ENCODE assay signal across 8 cellular contexts in the genomic region with DNA sequence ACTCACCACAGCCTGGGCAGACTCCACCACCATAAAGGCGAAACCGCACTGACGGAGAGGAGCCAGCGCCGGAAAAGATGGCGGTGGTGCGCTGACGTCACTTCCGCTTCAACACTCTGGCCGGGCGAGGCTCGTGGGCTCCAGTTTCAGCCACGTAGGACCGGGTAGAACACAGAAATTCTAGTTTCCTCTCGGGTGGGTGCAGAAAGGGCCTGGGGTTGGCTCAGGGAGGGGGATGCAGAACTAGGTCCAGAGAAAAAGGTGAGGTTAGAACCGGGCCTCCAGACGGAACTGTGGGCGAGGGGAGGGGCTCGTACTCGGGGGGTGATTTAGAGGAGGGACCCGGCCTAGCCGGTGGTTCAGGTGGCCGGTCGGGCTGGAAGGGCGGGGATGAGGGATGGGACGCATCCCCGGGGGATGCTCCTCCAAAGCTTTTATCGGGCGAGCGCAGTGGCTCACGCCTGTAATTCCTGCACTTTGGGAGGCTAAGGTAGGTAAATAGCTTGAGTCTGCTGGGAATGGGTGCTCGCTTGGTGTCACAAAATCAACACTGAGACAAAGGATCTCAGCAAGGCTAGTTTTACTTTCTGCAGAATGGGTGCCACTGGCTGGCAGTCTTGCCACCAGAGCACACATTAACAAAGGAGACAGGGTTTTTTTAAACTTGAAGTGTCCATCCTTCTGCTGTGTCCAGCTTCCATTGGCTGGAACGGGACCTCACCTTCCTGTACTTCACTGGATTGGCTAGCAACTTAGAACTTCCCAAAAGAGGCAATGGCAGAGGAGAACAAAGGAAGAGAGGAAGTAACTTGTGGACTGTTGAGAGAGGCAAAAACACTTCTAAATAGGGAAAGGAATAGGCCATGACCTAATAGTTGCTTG. TPM values are rescaled to one million over a fixed set of nuclear protein-coding genes. Genes with fewer than 3 reads are reported as not detected.
DNase-seq lines count a peak whose midpoint lies in the region; ATAC-seq, FAIRE-seq and TF ChIP-seq lines count a peak whose summit lies in the region.

ZNF561 (minus strand) TSS at position 77 of the 882 bp plus-strand sequence. CDS start 1,776 bp downstream, outside the sequence.

- ATAC-seq in HG03520 (IDR thresholded peaks at IDR 0.05; ENCODE audit: unreplicated experiment) (peak; percentile 69), HepG2 (peak; percentile 92)

- no peak for TF ChIP-seq EP300 in HepG2 (IDR thresholded peaks at IDR 0.05; ENCODE audit: low read depth in 2 of 2, low read length in 2 of 2)
- no peak for TF ChIP-seq EP300 in HepG2 (CRISPR knock-in tag; IDR thresholded peaks at IDR 0.05; ENCODE audit: borderline replicate concordance)

- H2AFZ ChIP-seq in HepG2 (ENCODE audit: low read length) = peak within 1 kb of the TSS; percentile 92

- 0% methylated on average over 9 of the region's 33 CpGs for WGBS in HepG2 (ENCODE audit: low lambda C conversion rate)

- in situ Hi-C loops in HepG2 (cut with HindIII; ENCODE audit: extremely low pct_ligation_motif_present, low pct_unique_long_range_greater_than_20kb) = no loop called here

- POLR2A ChIA-PET in HepG2 (lab: Yijun Ruan, JAX) = interaction anchor here (1.0 to 1.3 kb wide), 3 partner anchors 39 to 197 kb away, joined by 3 to 5 read pairs (median 4); partner anchors contain the start of genes FBXL12 and ZNF846

- intact Hi-C loops in HepG2 (cut with micrococcal nuclease; ENCODE audit: unreplicated experiment) = no loop called here

- H3K79me2 ChIP-seq in HepG2 (ENCODE audit: insufficient read depth, low read length) = peaks cover 20% of the 10 kb centered on the region

- peaks cover 7 to 22% of the 10 kb centered on the region in 2 experiments for H3K36me3 ChIP-seq in HepG2 (replicated peaks in 1 of 2; ENCODE audit: control insufficient read depth in 1 of 2, insufficient read depth in 2 of 2, low read length in 2 of 2)

- H3K4me2 ChIP-seq in HepG2 (ENCODE audit: low read depth, low read length) = peak within 1 kb of the TSS; percentile 85

- TF ChIP-seq RAD21 in HepG2 (CRISPR knock-in tag; IDR thresholded peaks at IDR 0.05) = no peak

- peak; percentile 70 to 78 for TF ChIP-seq POLR2A in HepG2 (IDR thresholded peaks at IDR 0.05; ENCODE audit: insufficient read depth in 1 of 2, low read depth in 2 of 2, low read length in 2 of 2)

- H3K27ac ChIP-seq in HepG2 (ENCODE audit: extremely low read length, insufficient read depth, low read length) = peak within 1 kb of the TSS; percentile 99

- H3K4me1 ChIP-seq in HepG2 (ENCODE audit: insufficient read depth, low read length) = peaks cover 25% of the 10 kb centered on the region

- TF ChIP-seq CTCF in AG09309 (IDR thresholded peaks at IDR 0.05; ENCODE audit: control insufficient read depth, insufficient read depth, low read depth, low read length, missing control alignments) (no peak), HepG2 (CRISPR knock-in tag; IDR thresholded peaks at IDR 0.05) (peak; percentile 14)

- peak; percentile 70 for FAIRE-seq in HepG2 (lab: Jason Lieb, UNC)

- DNase-seq in AG09309 (ENCODE audit: low read depth) (peak; percentile 51), GM19238 (ENCODE audit: insufficient read length, low spot score) (peak; percentile 65), NCI-H748 treated with DMSO at 0.1 percent for 48 hours (lab: John Stamatoyannopoulos, UW) (peak; percentile 31), dermis blood vessel endothelial cell (peak; percentile 94), HepG2 (ENCODE audit: low spot score) (peak; percentile 86)
- peak; percentile 74 to 87 for DNase-seq in activated CD4-positive, alpha-beta T cell treated with anti-CD3 and anti-CD28 coated beads, Interleukin-2, amount 50 U/mL, for 24 hours (ENCODE audit: low read depth in 1 of 2, low spot score in 1 of 2)
- DNase-seq in stimulated activated CD4-positive, alpha-beta T cell treated with anti-CD3 and anti-CD28 coated beads, Interleukin-2, amount 100 ng/mL, for 48 hours = peak; percentile 78 to 84

- no peaks in the 10 kb centered on the region; a peak in 1 of 5 replicates for H3K27me3 ChIP-seq in HepG2 (ENCODE audit: control insufficient read depth in 1 of 2, insufficient read depth in 2 of 2, low read length in 2 of 2)

- no peaks in the 10 kb centered on the region for H4K20me1 ChIP-seq in HepG2 (ENCODE audit: insufficient read depth, low read length)

- CTCF ChIA-PET in HepG2 (lab: Yijun Ruan, JAX; ENCODE audit: low intra/inter-chr PET ratio, low total read pairs) = no interaction called here

- BruUV-seq in HepG2 (replicated peaks; lab: Mats Ljungman, UMichigan) = TSS peak; percentile 96

- H3K9ac ChIP-seq in HepG2 (ENCODE audit: insufficient read depth, low read depth, low read length) = peak within 1 kb of the TSS; percentile 95

- H3K9me3 ChIP-seq in HepG2 (ENCODE audit: low read length) = no peaks in the 10 kb centered on the region

- H3K4me3 ChIP-seq in AG09309 (ENCODE audit: control insufficient read depth, low read depth, low read length) = peak within 1 kb of the TSS; percentile 56
- peak within 1 kb of the TSS; percentile 87 to 97 (median 91) for H3K4me3 ChIP-seq in HepG2 (replicated peaks in 1 of 3; ENCODE audit: insufficient read depth in 1 of 3, low read depth in 2 of 3, low read length in 3 of 3)

TF ChIP-seq in HepG2, 621 proteins besides CTCF, POLR2A, EP300 and RAD21 (continues in another document):
- TF ChIP-seq ATF6 (CRISPR knock-in tag; conservative IDR thresholded peaks at IDR 0.05) (no peak; the same call in 1 of the 2 replicates), ZNF660 (CRISPR knock-in tag; IDR thresholded peaks at IDR 0.05; ENCODE audit: borderline replicate concordance, low read depth) (no peak), GPN1 (CRISPR knock-in tag; IDR thresholded peaks at IDR 0.05; ENCODE audit: borderline replicate concordance) (no peak), U2AF2 (IDR thresholded peaks at IDR 0.05; ENCODE audit: low read depth, low read length) (0 out of 2 replicates have a peak, but pooled peaks have one; percentile 26), XRCC5 (optimal IDR thresholded peaks at IDR 0.05; ENCODE audit: low read length) (peak; percentile 71), MLLT10 (CRISPR knock-in tag; IDR thresholded peaks at IDR 0.05) (no peak), SMARCC2 (IDR thresholded peaks at IDR 0.05) (no peak), CREB1 (IDR thresholded peaks at IDR 0.05) (peak; percentile 98), CREB1 (CRISPR knock-in tag; IDR thresholded peaks at IDR 0.05) (peak; percentile 98), SNAPC2 (CRISPR knock-in tag; IDR thresholded peaks at IDR 0.05) (no peak)

RNA-seq across cellular contexts. Expression of gene ZNF561, which starts in this region (rescaled TPM):
- 42.2 and 44.2 TPM in 2 replicates for total RNA-seq in dermis blood vessel endothelial cell
- 35.1 and 54.3 TPM in 2 replicates for total RNA-seq in HepG2 (2016; rRNA removed; fragmentation: Illumina TruSeq; extraction: Trizol)
- total RNA-seq in HepG2 (2016; cell fraction: cytosol; rRNA removed; fragmentation: Illumina TruSeq; extraction: Trizol; ENCODE audit: low read depth) = 15.7 and 17.1 TPM in 2 replicates
- total RNA-seq in HepG2 (2016; cell fraction: insoluble cytoplasmic fraction; rRNA removed; fragmentation: Illumina TruSeq; extraction: Trizol) = 36.8 and 56.1 TPM in 2 replicates
- 31.5 and 34.6 TPM in 2 replicates for total RNA-seq in HepG2 (2016; cell fraction: membrane; rRNA removed; fragmentation: Illumina TruSeq; extraction: Trizol)
- 36.2 and 46.5 TPM in 2 replicates for total RNA-seq in HepG2 (2016; cell fraction: nucleus; rRNA removed; fragmentation: Illumina TruSeq; extraction: Trizol)
- 19.8 and 23.1 TPM in 2 replicates for polyA plus RNA-seq in HepG2 (2011; rRNA removed)
- 11.0 and 15.3 TPM in 2 replicates for polyA plus RNA-seq in HepG2 (2011; cell fraction: cytosol; rRNA removed)
- polyA plus RNA-seq in HepG2 (2011; cell fraction: nucleus; rRNA removed) = 17.3 and 18.5 TPM in 2 replicates
- 16.3 and 20.9 TPM in 2 replicates for polyA plus RNA-seq in HepG2 (2012)
- 4.6 and 5.8 TPM in 2 replicates for polyA plus RNA-seq in HepG2 (2016; cell fraction: cytosol; fragmentation: Illumina TruSeq; extraction: Trizol; ENCODE audit: low read depth)
- polyA plus RNA-seq in HepG2 (2016; cell fraction: insoluble cytoplasmic fraction; fragmentation: Illumina TruSeq; extraction: Trizol; ENCODE audit: low read depth) = 37.5 and 37.6 TPM in 2 replicates
- 11.1 and 12.1 TPM in 2 replicates for polyA plus RNA-seq in HepG2 (2016; cell fraction: membrane; fragmentation: Illumina TruSeq; extraction: Trizol; ENCODE audit: low read depth)
- 51.5 and 51.9 TPM in 2 replicates for polyA plus RNA-seq in HepG2 (2016; cell fraction: nucleus; fragmentation: Illumina TruSeq; extraction: Trizol; ENCODE audit: insufficient read depth, low read depth)
- 43.4 and 63.9 TPM in 2 replicates for polyA minus RNA-seq in HepG2 (2011; rRNA and poly(A)+ RNA removed; ENCODE audit: low replicate concordance)
- polyA minus RNA-seq in HepG2 (2011; cell fraction: cytosol; rRNA and poly(A)+ RNA removed) = 18.8 and 22.0 TPM in 2 replicates
- 57.2 and 73.4 TPM in 2 replicates for polyA minus RNA-seq in HepG2 (2011; cell fraction: nucleus; rRNA and poly(A)+ RNA removed)

Comparison
In these comparisons a context has a peak if more than half of its experiments do, and no peak if none do; other contexts are left out.
1. Peak in every context shown above with its lines: DNase-seq, ATAC-seq, H3K4me3 ChIP-seq and H3K27ac ChIP-seq.
2. DNase-seq: peak in every context shown above with its lines; median percentile 94 in dermis blood vessel endothelial cell; 86 in HepG2; 81 in stimulated activated CD4-positive, alpha-beta T cell treated with anti-CD3 and anti-CD28 coated beads, Interleukin-2, amount 100 ng/mL, for 48 hours; 80 in activated CD4-positive, alpha-beta T cell treated with anti-CD3 and anti-CD28 coated beads, Interleukin-2, amount 50 U/mL, for 24 hours; 65 in GM19238; 51 in AG09309; 31 in NCI-H748 treated with DMSO at 0.1 percent for 48 hours.